Comparison of ENCODE assay signal across 1 cellular context in genomic region chr5:142109356-142110045, GRCh38.
TF ChIP-seq lines count a peak whose summit lies in the region.

No MANE protein-coding gene starts in this region.

TF ChIP-seq in K562, 482 proteins besides CTCF, POLR2A, EP300 and RAD21 (continued from another document):
- TF ChIP-seq ZBTB40 (IDR thresholded peaks at IDR 0.05) (0 out of 2 replicates have a peak, but pooled peaks have one; percentile 19), ZBTB40 (CRISPR knock-in tag; IDR thresholded peaks at IDR 0.05) (no peak; the same call in 1 of the 2 replicates), KAT7 (CRISPR knock-in tag; IDR thresholded peaks at IDR 0.05; ENCODE audit: borderline replicate concordance) (0 out of 2 replicates have a peak, but pooled peaks have one; percentile 4), YBX1 (IDR thresholded peaks at IDR 0.05) (no peak), NCOA4 (IDR thresholded peaks at IDR 0.05; ENCODE audit: partially characterized antibody) (no peak), JUND (IDR thresholded peaks at IDR 0.05; ENCODE audit: borderline replicate concordance, low read depth, low read length) (0 out of 2 replicates have a peak, but pooled peaks have one; percentile 4), JUND (tag; IDR thresholded peaks at IDR 0.05; ENCODE audit: borderline replicate concordance, low read depth, low read length) (no peak), PREB (CRISPR knock-in tag; IDR thresholded peaks at IDR 0.05) (0 out of 2 replicates have a peak, but pooled peaks have one; percentile 24)
